11 cellular contexts compared by ENCODE assay signal in the genomic region with DNA sequence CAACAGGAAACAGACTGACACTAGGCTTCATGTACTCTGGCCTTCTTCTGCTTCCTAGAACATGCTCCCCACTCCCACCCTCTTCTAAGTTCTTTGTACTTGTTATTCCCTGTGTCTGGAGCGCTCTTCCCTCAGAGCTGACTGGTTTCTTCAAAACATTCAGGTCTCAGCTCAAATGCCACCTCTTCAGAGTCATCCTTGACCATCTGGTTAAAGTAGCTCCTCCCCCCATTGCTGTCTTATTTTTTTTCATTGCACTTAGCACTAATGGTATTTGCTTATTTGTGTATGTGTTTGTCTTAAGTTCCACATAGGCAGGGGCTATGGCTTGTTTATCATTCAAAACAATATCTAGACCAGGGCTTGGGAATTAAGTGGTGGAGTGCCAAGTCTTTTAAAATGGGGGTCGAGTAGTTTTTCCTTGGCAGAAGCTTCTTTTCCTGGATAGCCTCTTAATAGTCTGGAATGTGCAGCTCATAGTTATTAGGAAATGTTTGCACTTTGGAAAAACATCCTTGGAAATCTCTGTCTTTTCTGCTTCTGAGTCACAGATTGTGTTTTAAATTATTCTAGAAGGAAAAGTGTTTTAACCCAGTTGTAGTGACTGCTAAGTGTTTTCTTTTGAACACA. TPM values are rescaled to one million over a fixed set of nuclear protein-coding genes. Genes with fewer than 3 reads are reported as not detected.
DNase-seq lines count a peak whose midpoint lies in the region; ATAC-seq and TF ChIP-seq lines count a peak whose summit lies in the region.
"Had no signal": no experiment of that assay in that cellular context is flagged by ENCODE, and none has a peak within 500 bp of the region (broad histone marks: within the 10 kb centered on the region; RNA-seq: fewer than 3 reads in every experiment).

No MANE protein-coding gene starts in this region.

- H3K27me3 ChIP-seq in GM23248 (replicated peaks; ENCODE audit: insufficient read depth) (no peaks in the 10 kb centered on the region), WERI-Rb-1 (ENCODE audit: insufficient read depth, low read depth, severe bottlenecking) (no peaks in the 10 kb centered on the region), skeletal muscle satellite cell (ENCODE audit: control insufficient read depth, insufficient read depth, low read length) (no peaks in the 10 kb centered on the region)
- H3K27me3 ChIP-seq: dorsolateral prefrontal cortex, suprapubic skin had no signal

- H3K9ac ChIP-seq in GM23248: peak overlapping the region; percentile 17; the same call in 1 of the 2 replicates
- H3K9ac ChIP-seq in skeletal muscle satellite cell (ENCODE audit: low read depth, low read length): no peak overlapping the region

- H3K4me2 ChIP-seq in GM23248 (ENCODE audit: unreplicated experiment) (peak overlapping the region; percentile 84), skeletal muscle satellite cell (ENCODE audit: low read length) (peak overlapping the region; percentile 64)

- TF ChIP-seq CTCF in WERI-Rb-1 (IDR thresholded peaks at IDR 0.05; ENCODE audit: low read depth, low read length) (no peak), foreskin fibroblast (IDR thresholded peaks at IDR 0.05; ENCODE audit: low read depth, low read length) (no peak)

- in situ Hi-C loops in GM23248 (cut with MboI): no loop called here

- H3K4me3 ChIP-seq in GM23248 (0 out of 2 replicates have a peak overlapping the region, but pooled peaks have one; percentile 15), WERI-Rb-1 (ENCODE audit: low read depth, low read length) (no peak overlapping the region), foreskin fibroblast (ENCODE audit: low read depth in 1 of 2, low read length in 2 of 2) (no peak overlapping the region), skeletal muscle satellite cell (ENCODE audit: low read length) (no peak overlapping the region)
- H3K4me3 ChIP-seq: dorsolateral prefrontal cortex, lower lobe of right lung, suprapubic skin had no signal

- ATAC-seq in GM19467 (IDR thresholded peaks at IDR 0.05; ENCODE audit: unreplicated experiment): no peak
- ATAC-seq in HG02798 (IDR thresholded peaks at IDR 0.05; ENCODE audit: poor library complexity, unreplicated experiment): no peak
- no peak for ATAC-seq in GM19463 (IDR thresholded peaks at IDR 0.05; ENCODE audit: unreplicated experiment)

- peaks cover 60% of the 10 kb centered on the region for H3F3A ChIP-seq in GM23248 (ENCODE audit: insufficient read depth)

- H3K4me1 ChIP-seq in GM23248 (ENCODE audit: insufficient read depth) (peaks cover 41% of the 10 kb centered on the region), skeletal muscle satellite cell (ENCODE audit: control insufficient read depth, insufficient read depth, low read length) (peaks cover 21% of the 10 kb centered on the region)

- H3K9me3 ChIP-seq in GM23248 (ENCODE audit: low read depth): no peaks in the 10 kb centered on the region
- H3K9me3 ChIP-seq in WERI-Rb-1 (ENCODE audit: severe bottlenecking): no peaks in the 10 kb centered on the region
- H3K9me3 ChIP-seq in skeletal muscle satellite cell (replicated peaks; ENCODE audit: low read length): no peaks in the 10 kb centered on the region
- H3K9me3 ChIP-seq: lower lobe of right lung, suprapubic skin had no signal

- peaks cover 13% of the 10 kb centered on the region for H4K20me1 ChIP-seq in GM23248 (ENCODE audit: insufficient read depth)

- H3K36me3 ChIP-seq in GM23248 (ENCODE audit: low read depth): no peaks in the 10 kb centered on the region
- H3K36me3 ChIP-seq in WERI-Rb-1: peaks cover 3% of the 10 kb centered on the region
- peaks cover 8% of the 10 kb centered on the region for H3K36me3 ChIP-seq in skeletal muscle satellite cell (ENCODE audit: insufficient read depth, low read length)

- H3K9me2 ChIP-seq in GM23248 (ENCODE audit: insufficient read depth): no peaks in the 10 kb centered on the region

- DNase-seq in GM23248: peak; percentile 75
- DNase-seq in WERI-Rb-1: no peak
- DNase-seq in foreskin fibroblast: peak; percentile 71 to 82
- DNase-seq: dorsolateral prefrontal cortex, lower lobe of right lung, NCI-H187 had no signal

- H3K27ac ChIP-seq in GM23248: peak overlapping the region; percentile 61
- peak overlapping the region; percentile 62 for H3K27ac ChIP-seq in WERI-Rb-1
- H3K27ac ChIP-seq: dorsolateral prefrontal cortex, lower lobe of right lung, suprapubic skin had no signal

- peaks cover 99% of the 10 kb centered on the region for H3K79me2 ChIP-seq in GM23248 (ENCODE audit: insufficient read depth)

- no peak overlapping the region for H2AFZ ChIP-seq in GM23248

- WGBS in GM23248 (ENCODE audit: low coverage in 1 of 2, low lambda C conversion rate in 2 of 2, missing lambda C conversion rate in 2 of 2), 2 experiments: 32 to 33% methylated on average over 2 of the region's 2 CpGs

RNA-seq across cellular contexts. Expression of a gene that starts 60.0 kb away (rescaled TPM):
- 21.7 and 23.1 TPM in 2 replicates for total RNA-seq in GM23248 (2014; rRNA removed; shearing (Covaris generic))
- 79.2 and 82.8 TPM in 2 replicates for polyA plus RNA-seq in GM23248 (2016; fragmentation: Nextera tagmentation; extraction: Ambion mirVana)
- total RNA-seq in skeletal muscle satellite cell (2012; rRNA removed): 20.1 and 25.3 TPM in 2 replicates
